Comparison of ENCODE assay signal across 8 cellular contexts in the genomic region with DNA sequence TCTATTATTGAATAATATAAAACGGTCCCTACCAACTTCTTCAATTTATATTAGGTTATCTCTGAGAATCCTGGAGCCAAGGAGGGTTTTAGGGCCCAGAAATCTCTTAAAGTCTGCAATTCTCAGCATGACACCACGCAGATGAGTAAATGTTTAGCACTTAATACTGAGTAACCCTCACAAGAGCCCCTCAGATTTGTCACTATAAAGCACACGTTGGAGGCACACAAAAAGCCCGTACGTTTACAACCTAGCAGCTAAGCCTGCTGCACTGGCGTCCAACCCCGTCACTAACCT. TPM values are rescaled to one million over a fixed set of nuclear protein-coding genes. Genes with fewer than 3 reads are reported as not detected.
DNase-seq lines count a peak whose midpoint lies in the region; ATAC-seq and TF ChIP-seq lines count a peak whose summit lies in the region.

No MANE protein-coding gene starts in this region.

- POLR2A ChIA-PET in activated CD8-positive, alpha-beta T cell treated with anti-CD3 and anti-CD28 coated beads for 36 hours (lab: Charles Lee): interaction anchor here (0.6 to 9.1 kb wide), 32 partner anchors 10 to 942 kb away, joined by 3 to 163 read pairs (median 6); a partner anchor contains a TSS

- no peaks in the 10 kb centered on the region for H3K27me3 Mint-ChIP-seq in T-helper 1 cell treated with Interleukin-12 subunit alpha and Interleukin-12 subunit beta and Interleukin-4 antibody, amounts not matched to agents 30 μg/mL and 1 μg/mL, for 36 hours (ENCODE audit: low read depth)
- no peaks in the 10 kb centered on the region for H3K27me3 Mint-ChIP-seq in activated CD8-positive, alpha-beta T cell treated with anti-CD3 and anti-CD28 coated beads for 36 hours

- peak; percentile 29 for ATAC-seq in activated CD8-positive, alpha-beta T cell treated with anti-CD3 and anti-CD28 coated beads for 36 hours
- ATAC-seq in stimulated activated effector memory CD8-positive, alpha-beta T cell treated with anti-CD3 and anti-CD28 coated beads, Interleukin-12 subunit alpha, Interleukin-12 subunit beta, amount 100 ng/mL, for 72 hours: peak; percentile 27

- peaks cover 17% of the 10 kb centered on the region for H3K36me3 Mint-ChIP-seq in T-helper 1 cell treated with Interleukin-12 subunit alpha and Interleukin-12 subunit beta and Interleukin-4 antibody, amounts not matched to agents 30 μg/mL and 1 μg/mL, for 36 hours (ENCODE audit: low read depth)
- peaks cover 44% of the 10 kb centered on the region for H3K36me3 Mint-ChIP-seq in activated CD8-positive, alpha-beta T cell treated with anti-CD3 and anti-CD28 coated beads for 36 hours (ENCODE audit: low read depth)
- peaks cover 60% of the 10 kb centered on the region for H3K36me3 Mint-ChIP-seq in stimulated activated effector memory CD8-positive, alpha-beta T cell treated with anti-CD3 and anti-CD28 coated beads, Interleukin-12 subunit alpha, Interleukin-12 subunit beta, amount 100 ng/mL, for 72 hours

- CTCF ChIA-PET in activated CD8-positive, alpha-beta T cell treated with anti-CD3 and anti-CD28 coated beads for 36 hours (lab: Charles Lee): interaction anchor here (1.5 to 4.8 kb wide), 3 partner anchors 45 to 291 kb away, joined by 3 to 49 read pairs (median 12); a partner anchor contains a TSS

- H3K4me3 Mint-ChIP-seq in T-helper 1 cell treated with Interleukin-12 subunit alpha and Interleukin-12 subunit beta and Interleukin-4 antibody, amounts not matched to agents 30 μg/mL and 1 μg/mL, for 36 hours: peak overlapping the region; percentile 87
- H3K4me3 Mint-ChIP-seq in activated CD8-positive, alpha-beta T cell treated with anti-CD3 and anti-CD28 coated beads for 36 hours: peak overlapping the region; percentile 93
- H3K4me3 Mint-ChIP-seq in stimulated activated effector memory CD8-positive, alpha-beta T cell treated with anti-CD3 and anti-CD28 coated beads, Interleukin-12 subunit alpha, Interleukin-12 subunit beta, amount 100 ng/mL, for 72 hours: peak overlapping the region; percentile 95

- no peaks in the 10 kb centered on the region for H3K9me3 Mint-ChIP-seq in T-helper 1 cell treated with Interleukin-12 subunit alpha and Interleukin-12 subunit beta and Interleukin-4 antibody, amounts not matched to agents 30 μg/mL and 1 μg/mL, for 36 hours
- no peaks in the 10 kb centered on the region for H3K9me3 Mint-ChIP-seq in activated CD8-positive, alpha-beta T cell treated with anti-CD3 and anti-CD28 coated beads for 36 hours
- no peaks in the 10 kb centered on the region for H3K9me3 Mint-ChIP-seq in stimulated activated effector memory CD8-positive, alpha-beta T cell treated with anti-CD3 and anti-CD28 coated beads, Interleukin-12 subunit alpha, Interleukin-12 subunit beta, amount 100 ng/mL, for 72 hours

- TF ChIP-seq CTCF in activated CD8-positive, alpha-beta T cell treated with anti-CD3 and anti-CD28 coated beads for 36 hours (IDR thresholded peaks at IDR 0.05): no peak

- peak overlapping the region; percentile 99 for H3K27ac Mint-ChIP-seq in T-helper 1 cell treated with Interleukin-12 subunit alpha and Interleukin-12 subunit beta and Interleukin-4 antibody, amounts not matched to agents 30 μg/mL and 1 μg/mL, for 36 hours
- peak overlapping the region; percentile 99 for H3K27ac Mint-ChIP-seq in activated CD8-positive, alpha-beta T cell treated with anti-CD3 and anti-CD28 coated beads for 36 hours
- H3K27ac Mint-ChIP-seq in stimulated activated effector memory CD8-positive, alpha-beta T cell treated with anti-CD3 and anti-CD28 coated beads, Interleukin-12 subunit alpha, Interleukin-12 subunit beta, amount 100 ng/mL, for 72 hours: peak overlapping the region; percentile 99

- no peak for DNase-seq in T-helper 1 cell
- DNase-seq in activated CD8-positive, alpha-beta T cell treated with anti-CD3 and anti-CD28 coated beads for 36 hours: no peak
- DNase-seq in hepatic stellate cell (ENCODE audit: low spot score): peak; percentile 8
- no peak for DNase-seq in stimulated activated effector memory CD8-positive, alpha-beta T cell treated with anti-CD3 and anti-CD28 coated beads, Interleukin-12 subunit alpha, Interleukin-12 subunit beta, amount 100 ng/mL, for 72 hours (ENCODE audit: low spot score in 2 of 2)
- no peak for DNase-seq in DMS114 treated with DMSO at 0.1 percent for 48 hours (lab: John Stamatoyannopoulos, UW; ENCODE audit: unreplicated experiment)
- DNase-seq in kidney glomerular epithelial cell (lab: John Stamatoyannopoulos, UW): no peak
- no peak for DNase-seq in H4 (ENCODE audit: low spot score)

- intact Hi-C loops in activated CD8-positive, alpha-beta T cell treated with anti-CD3 and anti-CD28 coated beads for 36 hours (cut with micrococcal nuclease): loop anchor here (5.0 kb wide), 2 partner anchors 46 to 74 kb away; a partner anchor contains a TSS

- H3K4me1 Mint-ChIP-seq in T-helper 1 cell treated with Interleukin-12 subunit alpha and Interleukin-12 subunit beta and Interleukin-4 antibody, amounts not matched to agents 30 μg/mL and 1 μg/mL, for 36 hours (ENCODE audit: low read depth): peaks cover 52% of the 10 kb centered on the region
- H3K4me1 Mint-ChIP-seq in activated CD8-positive, alpha-beta T cell treated with anti-CD3 and anti-CD28 coated beads for 36 hours (ENCODE audit: low read depth): peaks cover 41% of the 10 kb centered on the region
- peaks cover 64% of the 10 kb centered on the region for H3K4me1 Mint-ChIP-seq in stimulated activated effector memory CD8-positive, alpha-beta T cell treated with anti-CD3 and anti-CD28 coated beads, Interleukin-12 subunit alpha, Interleukin-12 subunit beta, amount 100 ng/mL, for 72 hours

RNA-seq across cellular contexts. Expression of a gene that starts 1.2 kb away (rescaled TPM):
- 100 to 1,000 TPM; 308 to 324 TPM for total RNA-seq in activated CD8-positive, alpha-beta T cell treated with anti-CD3 and anti-CD28 coated beads for 36 hours
- total RNA-seq in H4 (2014; rRNA removed; shearing (Covaris generic)): 174 and 204 TPM in 2 replicates

RNA-seq across cellular contexts. Expression of a gene that starts 1.2 kb away (rescaled TPM):
- 100 to 1,000 TPM; 111 to 114 TPM for total RNA-seq in activated CD8-positive, alpha-beta T cell treated with anti-CD3 and anti-CD28 coated beads for 36 hours
- total RNA-seq in H4 (2014; rRNA removed; shearing (Covaris generic)): 37.1 and 62.3 TPM in 2 replicates

RNA-seq across cellular contexts. Expression of a gene that starts 35.7 kb away (rescaled TPM):
- total RNA-seq in activated CD8-positive, alpha-beta T cell treated with anti-CD3 and anti-CD28 coated beads for 36 hours: 10 to 100 TPM; 39.7 to 40.8 TPM
- 27.4 and 42.0 TPM in 2 replicates for total RNA-seq in H4 (2014; rRNA removed; shearing (Covaris generic))

RNA-seq across cellular contexts. Expression of a gene that starts 35.7 kb away (rescaled TPM):
- total RNA-seq in activated CD8-positive, alpha-beta T cell treated with anti-CD3 and anti-CD28 coated beads for 36 hours: 100 to 1,000 TPM; 146 to 148 TPM
- total RNA-seq in H4 (2014; rRNA removed; shearing (Covaris generic)): 392 and 407 TPM in 2 replicates

RNA-seq across cellular contexts. Expression of a gene that starts 47.8 kb away (rescaled TPM):
- 10 to 100 TPM; 11.5 to 11.8 TPM for total RNA-seq in activated CD8-positive, alpha-beta T cell treated with anti-CD3 and anti-CD28 coated beads for 36 hours
- total RNA-seq in H4 (2014; rRNA removed; shearing (Covaris generic)): 0.45 TPM in 1 of 2 replicates, not detected in the other
